ENCODE assay signal across 8 cellular contexts in genomic region chr20:35541783-35542662, GRCh38. TPM values are rescaled to one million over a fixed set of nuclear protein-coding genes. Genes with fewer than 3 reads are reported as not detected.
DNase-seq lines count a peak whose midpoint lies in the region; ATAC-seq and TF ChIP-seq lines count a peak whose summit lies in the region.

ERGIC3 (plus strand) TSS chr20:35542078; CDS start chr20:35542098, 20 bp downstream.

- ATAC-seq in GM18502 (IDR thresholded peaks at IDR 0.05; ENCODE audit: poor library complexity, unreplicated experiment) (peak; percentile 96), HG02981 (IDR thresholded peaks at IDR 0.05; ENCODE audit: unreplicated experiment) (peak; percentile 92), GM18519 (IDR thresholded peaks at IDR 0.05; ENCODE audit: low FRiP score, unreplicated experiment) (no peak)

- H3K79me2 ChIP-seq in hepatocyte = peaks cover 6% of the 10 kb centered on the region

- H3K9me3 ChIP-seq in hepatocyte (ENCODE audit: low read depth) = no peaks in the 10 kb centered on the region

- DNase-seq in NCI-H2081 treated with DMSO at 0.1 percent for 48 hours (lab: John Stamatoyannopoulos, UW) (peak; percentile 76), T1000 (lab: John Stamatoyannopoulos, UW) (peak; percentile 97), astrocyte of the hippocampus (ENCODE audit: low read depth, low spot score) (peak; percentile 98), hepatocyte (ENCODE audit: low spot score) (peak; percentile 98), retinal pigment epithelial cell (ENCODE audit: low read depth) (peak; percentile 77)

- peak within 1 kb of the TSS; percentile 82 for H3K4me2 ChIP-seq in hepatocyte

- TF ChIP-seq CTCF in hepatocyte (IDR thresholded peaks at IDR 0.05; ENCODE audit: poor library complexity) (no peak), retinal pigment epithelial cell (conservative IDR thresholded peaks at IDR 0.05; ENCODE audit: low read depth, low read length) (no peak)

- H3K36me3 ChIP-seq in hepatocyte (replicated peaks; ENCODE audit: insufficient read depth, low read depth) = no peaks in the 10 kb centered on the region

- H3K27ac ChIP-seq in hepatocyte = peak within 1 kb of the TSS; percentile 86

- H3K27me3 ChIP-seq in hepatocyte = no peaks in the 10 kb centered on the region

- no peaks in the 10 kb centered on the region for H3K9me2 ChIP-seq in hepatocyte (replicated peaks; ENCODE audit: insufficient read depth)

- H3K4me1 ChIP-seq in hepatocyte (ENCODE audit: insufficient read depth) = peaks cover 10% of the 10 kb centered on the region

- 3% methylated on average over 40 of the region's 57 CpGs for WGBS in hepatocyte (ENCODE audit: low lambda C conversion rate, missing lambda C conversion rate)

- H4K20me1 ChIP-seq in hepatocyte (ENCODE audit: insufficient read depth, poor library complexity, severe bottlenecking) = no peaks in the 10 kb centered on the region

- H2AFZ ChIP-seq in hepatocyte = peak within 1 kb of the TSS; percentile 80

- H3K4me3 ChIP-seq in hepatocyte (peak within 1 kb of the TSS; percentile 72), retinal pigment epithelial cell (ENCODE audit: low read length) (peak within 1 kb of the TSS; percentile 83)

RNA-seq across cellular contexts. Expression of gene ERGIC3, which starts in this region (rescaled TPM):
- 369 and 375 TPM in 2 replicates for total RNA-seq in hepatocyte
- polyA plus RNA-seq in hepatocyte = 298 and 309 TPM in 2 replicates
